Comparison of ENCODE assay signal across 8 cellular contexts in the genomic region with DNA sequence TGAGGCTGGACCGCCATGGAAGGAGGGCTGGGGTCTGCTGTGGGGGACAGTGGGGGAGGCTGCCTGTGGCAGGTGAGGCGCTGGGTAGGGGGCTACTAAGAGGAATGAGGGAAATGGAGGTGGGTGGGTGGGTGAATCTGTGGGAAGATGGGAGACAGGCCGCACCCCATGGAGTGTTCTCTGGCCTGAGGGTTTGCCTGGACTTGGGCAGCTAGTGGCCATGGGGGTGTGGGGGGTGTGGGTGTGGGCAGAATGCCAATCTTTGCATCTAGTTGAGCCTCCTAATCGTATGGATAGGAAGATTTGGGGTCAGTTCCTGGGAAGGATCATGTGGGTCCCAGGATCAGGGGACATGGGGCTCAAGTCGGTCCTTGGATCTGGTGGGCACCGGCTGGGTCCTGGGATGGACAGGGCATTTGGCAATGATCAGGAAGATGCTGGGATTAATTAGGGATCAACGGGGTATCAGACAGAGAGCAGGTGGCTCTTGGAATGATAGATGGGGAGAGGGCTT. TPM values are rescaled to one million over a fixed set of nuclear protein-coding genes. Genes with fewer than 3 reads are reported as not detected.
DNase-seq lines count a peak whose midpoint lies in the region; ATAC-seq and TF ChIP-seq lines count a peak whose summit lies in the region.

No MANE protein-coding gene starts in this region.

- DNase-seq in G401 (ENCODE audit: low spot score) (peak; percentile 41), RKO (ENCODE audit: low spot score) (peak; percentile 58), esophagus muscularis mucosa (ENCODE audit: extremely low spot score) (no peak), prostate gland (ENCODE audit: low spot score) (no peak), posterior cingulate gyrus (no peak), NCI-H128 (lab: John Stamatoyannopoulos, UW; ENCODE audit: unreplicated experiment) (no peak), NCI-H1105 (lab: John Stamatoyannopoulos, UW) (no peak)

- TF ChIP-seq CTCF in esophagus muscularis mucosa (IDR thresholded peaks at IDR 0.05) (no peak), prostate gland (IDR thresholded peaks at IDR 0.05) (no peak)

- WGBS in esophagus muscularis mucosa = 45% methylated on average over 7 of the region's 7 CpGs
- WGBS in prostate gland = 37% methylated on average over 7 of the region's 7 CpGs

- H3K4me1 ChIP-seq in esophagus muscularis mucosa = peaks cover 4 to 24% (median 22%) of the 10 kb centered on the region in 4 donors
- H3K4me1 ChIP-seq in prostate gland (replicated peaks) = no peaks in the 10 kb centered on the region

- peak overlapping the region; percentile 74 to 89 (median 82) for H3K27ac ChIP-seq in esophagus muscularis mucosa (replicated peaks in 1 of 4)
- H3K27ac ChIP-seq in prostate gland = peak overlapping the region; percentile 76 to 81

- peaks cover 0 to 22% (median 13%) of the 10 kb centered on the region in 4 donors for H3K36me3 ChIP-seq in esophagus muscularis mucosa
- H3K36me3 ChIP-seq in prostate gland = no peaks in the 10 kb centered on the region

- H3K4me3 ChIP-seq in esophagus muscularis mucosa (peak overlapping the region; percentile 62 to 72 (median 65)), prostate gland (peak overlapping the region; percentile 56)

- in situ Hi-C loops in G401 (cut with HindIII; ENCODE audit: low sequenced_read_pairs) = no loop called here

- TF ChIP-seq EP300 in esophagus muscularis mucosa (IDR thresholded peaks at IDR 0.05) = no peak

- TF ChIP-seq POLR2A in esophagus muscularis mucosa (IDR thresholded peaks at IDR 0.05; ENCODE audit: low read depth) = no peak
- no peak for TF ChIP-seq POLR2A in prostate gland (IDR thresholded peaks at IDR 0.05)

- H3K27me3 ChIP-seq in esophagus muscularis mucosa = no peaks in the 10 kb centered on the region
- H3K27me3 ChIP-seq in prostate gland (replicated peaks; ENCODE audit: insufficient read depth) = no peaks in the 10 kb centered on the region

- H3K9me3 ChIP-seq in esophagus muscularis mucosa (no peaks in the 10 kb centered on the region), prostate gland (no peaks in the 10 kb centered on the region)

- intact Hi-C loops in esophagus muscularis mucosa (cut with DNase I) (no loop called here), prostate gland (cut with DNase I) (no loop called here), posterior cingulate gyrus (cut with DNase I) (loop anchor here (10.0 kb wide), 1 partner anchor 61 kb away; the partner anchor contains the start of gene TBC1D13)

- no peak for ATAC-seq in HG03520 (IDR thresholded peaks at IDR 0.05; ENCODE audit: unreplicated experiment)

RNA-seq across cellular contexts. Expression of gene ZDHHC12, which starts 0.5 kb away (rescaled TPM):
- total RNA-seq in G401 (2014; rRNA removed; shearing (Covaris generic)) = 36.4 and 40.2 TPM in 2 replicates
- total RNA-seq in esophagus muscularis mucosa (10 to 100 TPM; 23.3 to 35.7 (median 29.8) TPM), prostate gland (100 to 1,000 TPM in 1 of 2 donors, 10 to 100 TPM in 1; 66.2 to 123 TPM)

RNA-seq across cellular contexts. Expression of gene PKN3, which starts 21.1 kb away (rescaled TPM):
- 34.8 and 36.7 TPM in 2 replicates for total RNA-seq in G401 (2014; rRNA removed; shearing (Covaris generic))
- total RNA-seq in esophagus muscularis mucosa = 1 to 10 TPM; 4.0 to 10.0 (median 7.6) TPM
- total RNA-seq in prostate gland = 1 to 10 TPM; 4.4 to 6.1 TPM

RNA-seq across cellular contexts. Expression of gene SET, which starts 34.4 kb away (rescaled TPM):
- 794 and 1,249 TPM in 2 replicates for total RNA-seq in G401 (2014; rRNA removed; shearing (Covaris generic))
- 100 to 1,000 TPM; 170 to 239 (median 205) TPM for total RNA-seq in esophagus muscularis mucosa
- total RNA-seq in prostate gland = 100 to 1,000 TPM; 138 to 150 TPM

RNA-seq across cellular contexts. Expression of gene ZER1, which starts 48.3 kb away (rescaled TPM):
- 15.1 and 23.0 TPM in 2 replicates for total RNA-seq in G401 (2014; rRNA removed; shearing (Covaris generic))
- total RNA-seq in esophagus muscularis mucosa (100 to 1,000 TPM in 1 of 4 donors, 10 to 100 TPM in 3; 56.5 to 114 (median 79.4) TPM), prostate gland (100 to 1,000 TPM in 1 of 2 donors, 10 to 100 TPM in 1; 86.6 to 122 TPM)

Comparison
In these comparisons a context has a peak if more than half of its experiments do, and no peak if none do; other contexts are left out.
1. DNase-seq: peak in G401 (single experiment) and RKO (single experiment); none in esophagus muscularis mucosa (single experiment), prostate gland (single experiment), posterior cingulate gyrus (0 of 10), NCI-H128 (single experiment) and NCI-H1105 (single experiment).